Comparison of ENCODE assay signal across 17 cellular contexts in the genomic region with DNA sequence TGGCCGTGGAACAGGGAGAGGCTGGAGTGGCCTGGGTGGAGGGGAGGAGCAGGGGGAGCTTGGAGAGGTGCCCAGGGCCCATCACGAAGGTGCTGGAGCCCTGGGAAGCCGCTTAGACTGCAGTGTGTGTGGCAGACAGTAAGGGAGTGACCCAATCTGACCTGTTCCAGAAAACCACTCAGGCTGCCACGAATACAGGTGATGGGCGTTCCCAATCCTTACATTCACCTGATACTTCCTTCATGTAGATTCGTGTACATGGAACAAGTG.
DNase-seq lines count a peak whose midpoint lies in the region; ATAC-seq and TF ChIP-seq lines count a peak whose summit lies in the region.
"Had no signal": no experiment of that assay in that cellular context is flagged by ENCODE, and none has a peak within 500 bp of the region (broad histone marks: within the 10 kb centered on the region; RNA-seq: fewer than 3 reads in every experiment).

No MANE protein-coding gene starts in this region.

- H3K27ac ChIP-seq in esophagus muscularis mucosa (replicated peaks in 1 of 4) (peak overlapping the region; percentile 44 to 64 (median 56)), mesenchymal stem cell (ENCODE audit: low read length, poor library complexity, severe bottlenecking) (peak overlapping the region; percentile 96), upper lobe of right lung (no peak overlapping the region)
- H3K27ac ChIP-seq: suprapubic skin had no signal

- DNase-seq in T-helper 17 cell, result no peak
- DNase-seq in esophagus muscularis mucosa (ENCODE audit: extremely low spot score), result no peak
- no peak for DNase-seq in mesenchymal stem cell
- DNase-seq in stimulated activated effector memory CD8-positive, alpha-beta T cell treated with anti-CD3 and anti-CD28 coated beads, Interleukin-12 subunit alpha, Interleukin-12 subunit beta, amount 100 ng/mL, for 72 hours (ENCODE audit: low spot score in 2 of 2), result no peak
- DNase-seq in activated CD4-positive, alpha-beta T cell treated with anti-CD3 and anti-CD28 coated beads for 4 hours, result no peak
- DNase-seq in activated T-cell treated with anti-CD3 and anti-CD28 coated beads, Interleukin-2, amount 50 U/mL, for 4 hours, result no peak
- DNase-seq in upper lobe of right lung, result no peak
- DNase-seq: activated CD4-positive, alpha-beta T cell treated with anti-CD3 and anti-CD28 coated beads, Interleukin-2, amount 50 U/mL, for 4 hours; activated gamma-delta T cell treated with Interleukin-2 at 50 U/mL for 16 hours; AML-193; immature natural killer cell; KG1; NCI-H1930; SHP77 treated with DMSO at 0.1 percent for 48 hours; T-helper 1 cell had no signal

- H3K36me3 ChIP-seq in esophagus muscularis mucosa (peaks cover 58 to 97% (median 75%) of the 10 kb centered on the region in 4 donors), mesenchymal stem cell (ENCODE audit: control insufficient read depth in 1 of 2, insufficient read depth in 2 of 2, low read depth in 1 of 2, low read length in 2 of 2) (peaks cover 47 to 94% of the 10 kb centered on the region in 2 experiments), upper lobe of right lung (peaks cover 79% of the 10 kb centered on the region)

- H3K27me3 Mint-ChIP-seq in T-helper 17 cell, result no peaks in the 10 kb centered on the region
- no peaks in the 10 kb centered on the region for H3K27me3 Mint-ChIP-seq in activated T-cell treated with anti-CD3 and anti-CD28 coated beads, Interleukin-2, amount 50 U/mL, for 4 hours (ENCODE audit: low read depth)
- H3K27me3 Mint-ChIP-seq: memory B cell had no signal

- no peak overlapping the region for H4K91ac ChIP-seq in mesenchymal stem cell (ENCODE audit: low read length)

- no peak overlapping the region for H3K4me3 Mint-ChIP-seq in T-helper 17 cell
- no peak overlapping the region for H3K4me3 Mint-ChIP-seq in stimulated activated effector memory CD8-positive, alpha-beta T cell treated with anti-CD3 and anti-CD28 coated beads, Interleukin-12 subunit alpha, Interleukin-12 subunit beta, amount 100 ng/mL, for 72 hours
- no peak overlapping the region for H3K4me3 Mint-ChIP-seq in activated T-cell treated with anti-CD3 and anti-CD28 coated beads, Interleukin-2, amount 50 U/mL, for 4 hours
- H3K4me3 Mint-ChIP-seq: immature natural killer cell, memory B cell had no signal

- peak overlapping the region; percentile 82 for H3K27ac Mint-ChIP-seq in T-helper 17 cell
- H3K27ac Mint-ChIP-seq in stimulated activated effector memory CD8-positive, alpha-beta T cell treated with anti-CD3 and anti-CD28 coated beads, Interleukin-12 subunit alpha, Interleukin-12 subunit beta, amount 100 ng/mL, for 72 hours, result peak overlapping the region; percentile 77
- H3K27ac Mint-ChIP-seq: memory B cell had no signal

- 51% methylated on average over 6 of the region's 6 CpGs for WGBS in esophagus muscularis mucosa
- WGBS in mesenchymal stem cell, result 96% methylated on average over 6 of the region's 6 CpGs

- peaks cover 20% of the 10 kb centered on the region for H3K79me1 ChIP-seq in mesenchymal stem cell (replicated peaks; ENCODE audit: low read length, poor library complexity, severe bottlenecking)

- no peak for TF ChIP-seq EP300 in esophagus muscularis mucosa (IDR thresholded peaks at IDR 0.05)

- H2BK15ac ChIP-seq in mesenchymal stem cell (ENCODE audit: low read depth, poor library complexity, severe bottlenecking), result no peak overlapping the region

- no peak overlapping the region for H3K4ac ChIP-seq in mesenchymal stem cell (ENCODE audit: low read depth in 1 of 2, low read length in 2 of 2)

- H4K8ac ChIP-seq in mesenchymal stem cell (ENCODE audit: low read length), result no peak overlapping the region

- no peak overlapping the region for H3K4me2 ChIP-seq in mesenchymal stem cell (ENCODE audit: low read length, poor library complexity, severe bottlenecking)

- peaks cover 13% of the 10 kb centered on the region for H3K36me3 Mint-ChIP-seq in T-helper 17 cell (ENCODE audit: low read depth)
- peaks cover 34% of the 10 kb centered on the region for H3K36me3 Mint-ChIP-seq in stimulated activated effector memory CD8-positive, alpha-beta T cell treated with anti-CD3 and anti-CD28 coated beads, Interleukin-12 subunit alpha, Interleukin-12 subunit beta, amount 100 ng/mL, for 72 hours
- H3K36me3 Mint-ChIP-seq in activated T-cell treated with anti-CD3 and anti-CD28 coated beads, Interleukin-2, amount 50 U/mL, for 4 hours (ENCODE audit: insufficient read depth), result peaks cover 26% of the 10 kb centered on the region
- H3K36me3 Mint-ChIP-seq: memory B cell had no signal

- no peak overlapping the region for H2BK120ac ChIP-seq in mesenchymal stem cell (ENCODE audit: low read depth, low read length)

- TF ChIP-seq POLR2A in esophagus muscularis mucosa (IDR thresholded peaks at IDR 0.05; ENCODE audit: low read depth), result no peak

- H2BK12ac ChIP-seq in mesenchymal stem cell (ENCODE audit: low read length in 2 of 2), result no peak overlapping the region

- H3K9me3 Mint-ChIP-seq in stimulated activated effector memory CD8-positive, alpha-beta T cell treated with anti-CD3 and anti-CD28 coated beads, Interleukin-12 subunit alpha, Interleukin-12 subunit beta, amount 100 ng/mL, for 72 hours, result no peaks in the 10 kb centered on the region
- H3K9me3 Mint-ChIP-seq in activated T-cell treated with anti-CD3 and anti-CD28 coated beads, Interleukin-2, amount 50 U/mL, for 4 hours, result no peaks in the 10 kb centered on the region
- H3K9me3 Mint-ChIP-seq: immature natural killer cell, memory B cell had no signal

- no peaks in the 10 kb centered on the region for H3K27me3 ChIP-seq in esophagus muscularis mucosa
- no peaks in the 10 kb centered on the region for H3K27me3 ChIP-seq in mesenchymal stem cell (ENCODE audit: control insufficient read depth in 1 of 2, insufficient read depth in 1 of 2, low read length in 2 of 2)
- H3K27me3 ChIP-seq in upper lobe of right lung, result no peaks in the 10 kb centered on the region
- H3K27me3 ChIP-seq: suprapubic skin had no signal

- H3K4me1 ChIP-seq in esophagus muscularis mucosa, result peaks cover 30 to 86% (median 85%) of the 10 kb centered on the region in 4 donors
- peaks cover 39% of the 10 kb centered on the region for H3K4me1 ChIP-seq in mesenchymal stem cell (ENCODE audit: control insufficient read depth, insufficient read depth, low read depth, low read length)
- H3K4me1 ChIP-seq in upper lobe of right lung, result no peaks in the 10 kb centered on the region

- H2AFZ ChIP-seq in mesenchymal stem cell (ENCODE audit: low read depth, low read length), result no peak overlapping the region

- no peak overlapping the region for H3K9ac ChIP-seq in mesenchymal stem cell (ENCODE audit: low read length)

- peaks cover 2% of the 10 kb centered on the region for H3K4me1 Mint-ChIP-seq in T-helper 17 cell
- peaks cover 16% of the 10 kb centered on the region for H3K4me1 Mint-ChIP-seq in stimulated activated effector memory CD8-positive, alpha-beta T cell treated with anti-CD3 and anti-CD28 coated beads, Interleukin-12 subunit alpha, Interleukin-12 subunit beta, amount 100 ng/mL, for 72 hours
- H3K4me1 Mint-ChIP-seq in activated T-cell treated with anti-CD3 and anti-CD28 coated beads, Interleukin-2, amount 50 U/mL, for 4 hours (ENCODE audit: low read depth), result no peaks in the 10 kb centered on the region
- H3K4me1 Mint-ChIP-seq: immature natural killer cell, memory B cell had no signal

- ATAC-seq in T-helper 17 cell (no peak), upper lobe of right lung (no peak)
- no peak for ATAC-seq in stimulated activated effector memory CD8-positive, alpha-beta T cell treated with anti-CD3 and anti-CD28 coated beads, Interleukin-12 subunit alpha, Interleukin-12 subunit beta, amount 100 ng/mL, for 72 hours
- ATAC-seq in activated T-cell treated with anti-CD3 and anti-CD28 coated beads, Interleukin-2, amount 50 U/mL, for 4 hours, result no peak

- no peak overlapping the region for H3K14ac ChIP-seq in mesenchymal stem cell (ENCODE audit: low read length in 2 of 2)

- intact Hi-C loops in esophagus muscularis mucosa (cut with DNase I) (no loop called here), upper lobe of right lung (cut with DNase I) (no loop called here)

- H3K4me3 ChIP-seq in esophagus muscularis mucosa (no peak overlapping the region), mesenchymal stem cell (ENCODE audit: insufficient read depth in 1 of 2, low read depth in 1 of 2, low read length in 2 of 2) (no peak overlapping the region), upper lobe of right lung (no peak overlapping the region)
- H3K4me3 ChIP-seq: suprapubic skin had no signal

- H3K9me3 ChIP-seq in T-helper 17 cell (ENCODE audit: control insufficient read depth, low read length, poor library complexity, severe bottlenecking) (no peaks in the 10 kb centered on the region), esophagus muscularis mucosa (no peaks in the 10 kb centered on the region), mesenchymal stem cell (ENCODE audit: control insufficient read depth, low read length) (no peaks in the 10 kb centered on the region), upper lobe of right lung (no peaks in the 10 kb centered on the region)
- H3K9me3 ChIP-seq: suprapubic skin had no signal

- H3K18ac ChIP-seq in mesenchymal stem cell (ENCODE audit: low read depth in 1 of 2, low read length in 2 of 2), result no peak overlapping the region

- no peak overlapping the region for H2BK5ac ChIP-seq in mesenchymal stem cell (ENCODE audit: low read depth, low read length, poor library complexity, severe bottlenecking)

- H3K23ac ChIP-seq in mesenchymal stem cell (ENCODE audit: low read length in 2 of 2), result no peak overlapping the region

- H2AK5ac ChIP-seq in mesenchymal stem cell (ENCODE audit: low read length, severe bottlenecking), result peak overlapping the region; percentile 65

- no peak for TF ChIP-seq CTCF in esophagus muscularis mucosa (IDR thresholded peaks at IDR 0.05)
- no peak for TF ChIP-seq CTCF in upper lobe of right lung (IDR thresholded peaks at IDR 0.05)
